ENCODE assay signal across 10 cellular contexts in genomic region chr9:136542246-136543041, GRCh38. TPM values are rescaled to one million over a fixed set of nuclear protein-coding genes. Genes with fewer than 3 reads are reported as not detected.
A peak's percentile ranks its signal among the peaks of the same experiment; 100 is the strongest.
DNase-seq lines count a peak whose midpoint lies in the region; ATAC-seq and TF ChIP-seq lines count a peak whose summit lies in the region.
"Had no signal": no experiment of that assay in that cellular context is flagged by ENCODE, and none has a peak within 500 bp of the region (broad histone marks: within the 10 kb centered on the region; RNA-seq: fewer than 3 reads in every experiment).

No MANE protein-coding gene starts in this region.

- intact Hi-C loops in colonic mucosa (cut with DNase I): loop anchor here (10.0 kb wide), 1 partner anchor 82 kb away; no protein-coding TSS in a partner anchor
- intact Hi-C loops in natural killer cell (cut with micrococcal nuclease): no loop called here

- H3K36me3 Mint-ChIP-seq in stimulated activated naive CD8-positive, alpha-beta T cell treated with anti-CD3 and anti-CD28 coated beads, Interleukin-15, Interleukin-2, amounts not matched to agents 100 ng/mL and 50 ng/mL, for 24 hours (ENCODE audit: low read depth): peaks cover 28% of the 10 kb centered on the region
- no peaks in the 10 kb centered on the region for H3K36me3 Mint-ChIP-seq in natural killer cell

- no peak for DNase-seq in stimulated activated naive CD8-positive, alpha-beta T cell treated with anti-CD3 and anti-CD28 coated beads, Interleukin-15, amount 100 ng/mL, for 72 hours
- no peak for DNase-seq in colonic mucosa
- DNase-seq in natural killer cell: no peak
- no peak for DNase-seq in OCI-M1 (lab: John Stamatoyannopoulos, UW)
- DNase-seq in NCI-H1694 (lab: John Stamatoyannopoulos, UW): no peak
- DNase-seq in NK-92 (lab: John Stamatoyannopoulos, UW; ENCODE audit: unreplicated experiment): no peak
- no peak for DNase-seq in GDM1 (lab: John Stamatoyannopoulos, UW)
- DNase-seq: activated gamma-delta T cell, kidney glomerular epithelial cell had no signal

- no peaks in the 10 kb centered on the region for H3K27me3 Mint-ChIP-seq in stimulated activated naive CD8-positive, alpha-beta T cell treated with anti-CD3 and anti-CD28 coated beads, Interleukin-15, Interleukin-2, amounts not matched to agents 100 ng/mL and 50 ng/mL, for 24 hours
- no peaks in the 10 kb centered on the region for H3K27me3 Mint-ChIP-seq in stimulated activated naive CD8-positive, alpha-beta T cell treated with anti-CD3 and anti-CD28 coated beads, Interleukin-15, amount 100 ng/mL, for 72 hours
- no peaks in the 10 kb centered on the region for H3K27me3 Mint-ChIP-seq in natural killer cell (ENCODE audit: low read depth in 2 of 2)

- no peak for TF ChIP-seq CTCF in colonic mucosa (IDR thresholded peaks at IDR 0.05)
- TF ChIP-seq CTCF in natural killer cell (IDR thresholded peaks at IDR 0.05): no peak

- H3K9ac ChIP-seq in colonic mucosa (ENCODE audit: low read depth in 2 of 2, low read length in 2 of 2): peak overlapping the region; percentile 1 to 96

- H3K27me3 ChIP-seq in colonic mucosa: no peaks in the 10 kb centered on the region

- H3K4me3 Mint-ChIP-seq in stimulated activated naive CD8-positive, alpha-beta T cell treated with anti-CD3 and anti-CD28 coated beads, Interleukin-15, Interleukin-2, amounts not matched to agents 100 ng/mL and 50 ng/mL, for 24 hours: peak overlapping the region; percentile 59
- peak overlapping the region in 1 of 2 donors; percentile 94 for H3K4me3 Mint-ChIP-seq in stimulated activated naive CD8-positive, alpha-beta T cell treated with anti-CD3 and anti-CD28 coated beads, Interleukin-15, amount 100 ng/mL, for 72 hours
- H3K4me3 Mint-ChIP-seq in natural killer cell: peak overlapping the region; percentile 88

- H3K9me3 Mint-ChIP-seq in stimulated activated naive CD8-positive, alpha-beta T cell treated with anti-CD3 and anti-CD28 coated beads, Interleukin-15, Interleukin-2, amounts not matched to agents 100 ng/mL and 50 ng/mL, for 24 hours: no peaks in the 10 kb centered on the region
- no peaks in the 10 kb centered on the region for H3K9me3 Mint-ChIP-seq in stimulated activated naive CD8-positive, alpha-beta T cell treated with anti-CD3 and anti-CD28 coated beads, Interleukin-15, amount 100 ng/mL, for 72 hours
- no peaks in the 10 kb centered on the region for H3K9me3 Mint-ChIP-seq in natural killer cell

- H3K4me3 ChIP-seq in colonic mucosa: no peak overlapping the region

- H3K4me1 Mint-ChIP-seq in stimulated activated naive CD8-positive, alpha-beta T cell treated with anti-CD3 and anti-CD28 coated beads, Interleukin-15, Interleukin-2, amounts not matched to agents 100 ng/mL and 50 ng/mL, for 24 hours (ENCODE audit: low read depth): peaks cover 77% of the 10 kb centered on the region
- H3K4me1 Mint-ChIP-seq in stimulated activated naive CD8-positive, alpha-beta T cell treated with anti-CD3 and anti-CD28 coated beads, Interleukin-15, amount 100 ng/mL, for 72 hours: peaks cover 82% of the 10 kb centered on the region
- peaks cover 42 to 51% of the 10 kb centered on the region in 2 donors for H3K4me1 Mint-ChIP-seq in natural killer cell

- peak overlapping the region; percentile 94 for H3K27ac ChIP-seq in colonic mucosa

- no peaks in the 10 kb centered on the region for H3K9me3 ChIP-seq in colonic mucosa

- ATAC-seq in stimulated activated naive CD8-positive, alpha-beta T cell treated with anti-CD3 and anti-CD28 coated beads, Interleukin-15, amount 100 ng/mL, for 72 hours: no peak
- no peak for ATAC-seq in natural killer cell

- H3K36me3 ChIP-seq in colonic mucosa: no peaks in the 10 kb centered on the region

- H3K4me1 ChIP-seq in colonic mucosa: peaks cover 48% of the 10 kb centered on the region

- peak overlapping the region; percentile 31 for H3K27ac Mint-ChIP-seq in stimulated activated naive CD8-positive, alpha-beta T cell treated with anti-CD3 and anti-CD28 coated beads, Interleukin-15, Interleukin-2, amounts not matched to agents 100 ng/mL and 50 ng/mL, for 24 hours
- H3K27ac Mint-ChIP-seq in stimulated activated naive CD8-positive, alpha-beta T cell treated with anti-CD3 and anti-CD28 coated beads, Interleukin-15, amount 100 ng/mL, for 72 hours: no peak overlapping the region
- peak overlapping the region in 1 of 2 donors; percentile 67 for H3K27ac Mint-ChIP-seq in natural killer cell

RNA-seq across cellular contexts. Expression of gene NOTCH1, which starts 3.4 kb away (rescaled TPM):
- total RNA-seq in colonic mucosa: 10 to 100 TPM; 49.3 to 99.4 TPM
- 100 to 1,000 TPM; 126 to 228 (median 192) TPM for total RNA-seq in natural killer cell

RNA-seq across cellular contexts. Expression of gene SEC16A, which starts 59.6 kb away (rescaled TPM):
- total RNA-seq in colonic mucosa: 100 to 1,000 TPM in 1 of 2 donors, 10 to 100 TPM in 1; 66.2 to 104 TPM
- total RNA-seq in natural killer cell: 10 to 100 TPM; 84.3 to 89.0 (median 87.1) TPM
